In the genomic region with DNA sequence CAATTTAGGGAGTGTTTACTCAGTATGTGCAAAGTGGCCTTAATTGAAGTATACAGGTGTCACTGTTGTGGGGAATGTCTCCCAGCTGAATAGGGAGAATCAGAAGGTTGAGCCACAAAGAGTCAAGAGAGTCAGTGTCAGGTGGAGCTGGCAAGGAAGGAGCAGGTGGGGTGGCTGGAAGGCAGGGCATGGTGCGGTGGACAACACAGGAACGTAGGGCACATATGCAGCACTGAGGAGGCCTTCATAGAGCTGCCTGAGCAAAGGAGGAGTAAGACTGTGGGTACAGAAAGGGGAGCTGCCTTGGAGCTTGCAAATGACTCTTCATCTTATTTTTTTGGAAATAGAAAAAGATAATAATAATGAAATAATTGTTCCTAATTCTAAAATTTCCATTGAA, we compare ENCODE assay signal across 14 cellular contexts. TPM values are rescaled to one million over a fixed set of nuclear protein-coding genes. Genes with fewer than 3 reads are reported as not detected.
DNase-seq lines count a peak whose midpoint lies in the region; ATAC-seq and TF ChIP-seq lines count a peak whose summit lies in the region.
"Had no signal": no experiment of that assay in that cellular context is flagged by ENCODE, and none has a peak within 500 bp of the region (broad histone marks: within the 10 kb centered on the region; RNA-seq: fewer than 3 reads in every experiment).

No MANE protein-coding gene starts in this region.

- peaks cover 56% of the 10 kb centered on the region for H3K36me3 Mint-ChIP-seq in activated CD8-positive, alpha-beta memory T cell treated with anti-CD3 and anti-CD28 coated beads, Interleukin-2, amount 10 ng/mL, durations not matched to agents 7 days and 5 days
- H3K36me3 Mint-ChIP-seq in T-helper 17 cell (ENCODE audit: low read depth) (peaks cover 3% of the 10 kb centered on the region), immature natural killer cell (peaks cover 15 to 29% (median 20%) of the 10 kb centered on the region in 3 donors), endothelial cell (ENCODE audit: low read depth, unreplicated experiment) (no peaks in the 10 kb centered on the region)
- H3K36me3 Mint-ChIP-seq in stimulated activated effector memory CD8-positive, alpha-beta T cell treated with anti-CD3 and anti-CD28 coated beads, Interleukin-12 subunit alpha, Interleukin-12 subunit beta, amount 100 ng/mL, for 72 hours, result no peaks in the 10 kb centered on the region

- CTCF ChIA-PET in activated CD8-positive, alpha-beta memory T cell treated with anti-CD3 and anti-CD28 coated beads, Interleukin-2, amount 10 ng/mL, durations not matched to agents 7 days and 5 days (lab: Charles Lee), result interaction anchor here (0.8 to 8.3 kb wide), 7 partner anchors 9 to 206 kb away, joined by 3 to 147 read pairs (median 5); partner anchors contain the start of gene ARHGEF3

- no peak for ATAC-seq in activated CD8-positive, alpha-beta memory T cell treated with anti-CD3 and anti-CD28 coated beads, Interleukin-2, amount 10 ng/mL, durations not matched to agents 7 days and 5 days
- no peak for ATAC-seq in T-helper 17 cell
- no peak for ATAC-seq in stimulated activated effector memory CD8-positive, alpha-beta T cell treated with anti-CD3 and anti-CD28 coated beads, Interleukin-12 subunit alpha, Interleukin-12 subunit beta, amount 100 ng/mL, for 72 hours
- ATAC-seq in HG03521 (IDR thresholded peaks at IDR 0.05; ENCODE audit: unreplicated experiment), result no peak
- ATAC-seq: pancreas had no signal

- peak overlapping the region; percentile 27 for H3K4me3 Mint-ChIP-seq in activated CD8-positive, alpha-beta memory T cell treated with anti-CD3 and anti-CD28 coated beads, Interleukin-2, amount 10 ng/mL, durations not matched to agents 7 days and 5 days
- H3K4me3 Mint-ChIP-seq in T-helper 17 cell (peak overlapping the region; percentile 75), immature natural killer cell (peak overlapping the region; percentile 65 to 89 (median 84)), endothelial cell (ENCODE audit: unreplicated experiment) (no peak overlapping the region)
- peak overlapping the region; percentile 63 for H3K4me3 Mint-ChIP-seq in stimulated activated effector memory CD8-positive, alpha-beta T cell treated with anti-CD3 and anti-CD28 coated beads, Interleukin-12 subunit alpha, Interleukin-12 subunit beta, amount 100 ng/mL, for 72 hours

- no peaks in the 10 kb centered on the region for H3K9me3 ChIP-seq in T-helper 17 cell (ENCODE audit: control insufficient read depth, low read length, poor library complexity, severe bottlenecking)
- H3K9me3 ChIP-seq: pancreas had no signal

- H3K4me1 Mint-ChIP-seq in activated CD8-positive, alpha-beta memory T cell treated with anti-CD3 and anti-CD28 coated beads, Interleukin-2, amount 10 ng/mL, durations not matched to agents 7 days and 5 days, result peaks cover 93% of the 10 kb centered on the region
- H3K4me1 Mint-ChIP-seq in T-helper 17 cell (peaks cover 65% of the 10 kb centered on the region), immature natural killer cell (peaks cover 99% of the 10 kb centered on the region in 2 donors), endothelial cell (ENCODE audit: unreplicated experiment) (peaks cover 19% of the 10 kb centered on the region)
- H3K4me1 Mint-ChIP-seq in stimulated activated effector memory CD8-positive, alpha-beta T cell treated with anti-CD3 and anti-CD28 coated beads, Interleukin-12 subunit alpha, Interleukin-12 subunit beta, amount 100 ng/mL, for 72 hours, result peaks cover 89% of the 10 kb centered on the region

- H3K9me3 Mint-ChIP-seq in activated CD8-positive, alpha-beta memory T cell treated with anti-CD3 and anti-CD28 coated beads, Interleukin-2, amount 10 ng/mL, durations not matched to agents 7 days and 5 days (ENCODE audit: low read depth), result no peaks in the 10 kb centered on the region
- H3K9me3 Mint-ChIP-seq in immature natural killer cell, result no peaks in the 10 kb centered on the region
- no peaks in the 10 kb centered on the region for H3K9me3 Mint-ChIP-seq in stimulated activated effector memory CD8-positive, alpha-beta T cell treated with anti-CD3 and anti-CD28 coated beads, Interleukin-12 subunit alpha, Interleukin-12 subunit beta, amount 100 ng/mL, for 72 hours
- no peaks in the 10 kb centered on the region for H3K9me3 Mint-ChIP-seq in endothelial cell (ENCODE audit: unreplicated experiment)

- H3K27ac Mint-ChIP-seq in activated CD8-positive, alpha-beta memory T cell treated with anti-CD3 and anti-CD28 coated beads, Interleukin-2, amount 10 ng/mL, durations not matched to agents 7 days and 5 days, result peak overlapping the region; percentile 92
- H3K27ac Mint-ChIP-seq in T-helper 17 cell (peak overlapping the region; percentile 95), immature natural killer cell (peak overlapping the region; percentile 84 to 99 (median 93)), endothelial cell (ENCODE audit: unreplicated experiment) (no peak overlapping the region)
- peak overlapping the region; percentile 73 for H3K27ac Mint-ChIP-seq in stimulated activated effector memory CD8-positive, alpha-beta T cell treated with anti-CD3 and anti-CD28 coated beads, Interleukin-12 subunit alpha, Interleukin-12 subunit beta, amount 100 ng/mL, for 72 hours

- no peak for DNase-seq in activated CD8-positive, alpha-beta memory T cell treated with anti-CD3 and anti-CD28 coated beads, Interleukin-2, amount 10 ng/mL, durations not matched to agents 7 days and 5 days
- DNase-seq in activated CD8-positive, alpha-beta memory T cell treated with anti-CD3 and anti-CD28 coated beads, Interleukin-2, amount 50 U/mL, for 48 hours, result no peak
- DNase-seq in T-helper 17 cell, result no peak
- no peak for DNase-seq in immature natural killer cell
- DNase-seq in stimulated activated effector memory CD8-positive, alpha-beta T cell treated with anti-CD3 and anti-CD28 coated beads, Interleukin-12 subunit alpha, Interleukin-12 subunit beta, amount 100 ng/mL, for 72 hours (ENCODE audit: low spot score in 2 of 2), result no peak
- DNase-seq in NCI-H2227 treated with DMSO at 0.1 percent for 48 hours (lab: John Stamatoyannopoulos, UW), result no peak
- no peak for DNase-seq in endothelial cell (ENCODE audit: low spot score)
- DNase-seq: DMS79 treated with DMSO at 0.1 percent for 48 hours; NCI-H1694 treated with DMSO at 0.1 percent for 48 hours; NK-92 treated with Interleukin-12 subunit alpha and Interleukin-12 subunit beta, amount 100 ng/mL, for 24 hours; pancreas; SHP77; stimulated activated CD4-positive, alpha-beta T cell treated with anti-CD3 and anti-CD28 coated beads, Interleukin-1b, Interleukin-23, amount 100 ng/mL, for 48 hours had no signal

- TF ChIP-seq CTCF in endothelial cell (IDR thresholded peaks at IDR 0.05; ENCODE audit: unreplicated experiment), result no peak

- H3K27me3 Mint-ChIP-seq in activated CD8-positive, alpha-beta memory T cell treated with anti-CD3 and anti-CD28 coated beads, Interleukin-2, amount 10 ng/mL, durations not matched to agents 7 days and 5 days, result no peaks in the 10 kb centered on the region
- no peaks in the 10 kb centered on the region for H3K27me3 Mint-ChIP-seq in T-helper 17 cell
- H3K27me3 Mint-ChIP-seq in immature natural killer cell (ENCODE audit: low read depth in 3 of 3), result peaks cover 0 to 3% (median 2%) of the 10 kb centered on the region in 3 donors
- peaks cover 4% of the 10 kb centered on the region for H3K27me3 Mint-ChIP-seq in endothelial cell (ENCODE audit: unreplicated experiment)

RNA-seq across cellular contexts. Expression of gene ARHGEF3, which starts 20.0 kb away (rescaled TPM):
- 10 to 100 TPM; 94.0 to 96.4 TPM for total RNA-seq in activated CD8-positive, alpha-beta memory T cell treated with anti-CD3 and anti-CD28 coated beads, Interleukin-2, amount 10 ng/mL, durations not matched to agents 7 days and 5 days
- total RNA-seq in T-helper 17 cell (10 to 100 TPM; 70.2 to 71.0 TPM), endothelial cell (ENCODE audit: unreplicated experiment) (4.0 TPM)
- 100 to 1,000 TPM; 110 to 197 (median 136) TPM for polyA plus RNA-seq in immature natural killer cell

Comparison
In these comparisons a context has a peak if more than half of its experiments do, and no peak if none do; other contexts are left out.
1. RNA of gene ARHGEF3, which starts 20.0 kb away (total RNA-seq): 94.0 to 96.4 TPM in activated CD8-positive, alpha-beta memory T cell treated with anti-CD3 and anti-CD28 coated beads, Interleukin-2, amount 10 ng/mL, durations not matched to agents 7 days and 5 days and 70.2 to 71.0 TPM in T-helper 17 cell; 4.0 TPM in endothelial cell (single experiment); every median in the first group is over 10 times any median in the second.